Comparison of ENCODE assay signal across 9 cellular contexts in the genomic region with DNA sequence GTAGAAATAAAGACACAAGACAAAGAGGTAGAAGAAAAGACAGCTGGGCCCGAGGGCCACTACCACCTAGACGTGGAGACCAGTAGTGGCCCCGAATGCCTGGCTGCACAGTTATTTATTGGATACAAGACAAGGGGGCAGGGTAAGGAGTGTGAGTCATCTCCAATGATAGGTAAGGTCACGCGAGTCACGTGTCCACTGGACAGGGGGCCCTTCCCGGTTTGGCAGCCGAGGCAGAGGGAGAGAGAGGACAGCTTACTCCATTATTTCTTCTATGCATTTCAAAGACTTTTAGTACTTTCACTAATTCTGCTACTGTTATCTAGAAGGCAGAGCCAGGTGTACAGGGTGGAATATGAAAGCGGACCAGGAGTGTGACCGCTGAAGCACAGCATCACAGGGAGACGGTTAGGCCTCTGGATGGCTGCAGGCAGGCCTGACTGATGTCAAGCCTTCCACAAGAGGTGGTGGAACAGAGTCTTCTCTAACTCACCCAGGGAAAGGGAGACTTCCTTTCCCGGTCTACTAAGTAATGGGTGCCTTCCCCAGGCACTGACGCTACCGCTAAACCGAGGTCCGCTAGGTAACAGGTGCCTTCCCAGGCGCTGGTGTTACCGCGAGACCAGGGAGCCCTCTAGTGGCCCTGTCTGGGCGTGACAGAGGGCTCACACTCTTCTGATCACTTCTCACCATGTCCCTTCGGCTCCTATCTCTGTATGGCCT. TPM values are rescaled to one million over a fixed set of nuclear protein-coding genes. Genes with fewer than 3 reads are reported as not detected.
DNase-seq lines count a peak whose midpoint lies in the region; ATAC-seq and TF ChIP-seq lines count a peak whose summit lies in the region.
"Had no signal": no experiment of that assay in that cellular context is flagged by ENCODE, and none has a peak within 500 bp of the region (broad histone marks: within the 10 kb centered on the region; RNA-seq: fewer than 3 reads in every experiment).

No MANE protein-coding gene starts in this region.

- H3K4me3 Mint-ChIP-seq in WTC11 = no peak overlapping the region

- intact Hi-C loops in breast epithelium (cut with DNase I; ENCODE audit: low total_unique reads) (no loop called here), left colon (cut with DNase I, micrococcal nuclease) (no loop called here)

- H3K4me3 ChIP-seq in breast epithelium = no peak overlapping the region

- no peaks in the 10 kb centered on the region for H3K4me1 Mint-ChIP-seq in WTC11

- no peaks in the 10 kb centered on the region for H3K4me1 ChIP-seq in breast epithelium

- no peak overlapping the region for H3K27ac ChIP-seq in breast epithelium
- H3K27ac ChIP-seq: epithelial cell of prostate had no signal

- TF ChIP-seq CTCF in WTC11 (IDR thresholded peaks at IDR 0.05) (peak; percentile 75), breast epithelium (IDR thresholded peaks at IDR 0.05) (peak in 2 of 3 donors; percentile 36 to 58)

- TF ChIP-seq POLR2A in breast epithelium (IDR thresholded peaks at IDR 0.05) = no peak

- POLR2A ChIA-PET in WTC11 (lab: Charles Lee) = no interaction called here

- ATAC-seq in GM21825 (IDR thresholded peaks at IDR 0.05; ENCODE audit: unreplicated experiment) (peak; percentile 68), WTC11 (peak; percentile 77), left colon (peak; percentile 84), HG02678 (IDR thresholded peaks at IDR 0.05; ENCODE audit: unreplicated experiment) (no peak)

- H3K9me3 ChIP-seq in breast epithelium = no peaks in the 10 kb centered on the region

- peaks cover 11% of the 10 kb centered on the region for H3K9me3 Mint-ChIP-seq in WTC11

- H3K36me3 ChIP-seq in breast epithelium = no peaks in the 10 kb centered on the region

- no peaks in the 10 kb centered on the region for H3K27me3 ChIP-seq in breast epithelium

- DNase-seq in EL = peak; percentile 47
- peak; percentile 75 for DNase-seq in NCI-H1092 treated with DMSO at 0.1 percent for 48 hours (lab: John Stamatoyannopoulos, UW)
- DNase-seq in WTC11 (ENCODE audit: low spot score) = peak; percentile 76
- peak in 1 of 2 donors; percentile 36 for DNase-seq in breast epithelium (ENCODE audit: low spot score in 2 of 2)
- DNase-seq in left colon = peak; percentile 48 to 79
- DNase-seq in stimulated activated CD4-positive, alpha-beta T cell treated with anti-CD3 and anti-CD28 coated beads, TNF-alpha, amount 100 ng/mL, for 1 hour (ENCODE audit: low read depth in 3 of 3, low spot score in 1 of 3) = peak; percentile 43 to 49 (median 48)

- H3K36me3 Mint-ChIP-seq in WTC11 = no peaks in the 10 kb centered on the region

- no peak overlapping the region for H3K27ac Mint-ChIP-seq in WTC11

- peaks cover 10% of the 10 kb centered on the region for H3K27me3 Mint-ChIP-seq in WTC11 (ENCODE audit: low read depth)

- CTCF ChIA-PET in WTC11 (lab: Charles Lee) = interaction anchor here (1.0 kb wide), 1 partner anchor 84 kb away, joined by 3 read pairs; no protein-coding TSS in a partner anchor

TF ChIP-seq in WTC11, 78 proteins besides CTCF, POLR2A, EP300 and RAD21:
- TF ChIP-seq SMAD4 (CRISPR knock-in tag; IDR thresholded peaks at IDR 0.05) (no peak), TEAD4 (CRISPR knock-in tag; IDR thresholded peaks at IDR 0.05) (no peak), ELF4 (CRISPR knock-in tag; IDR thresholded peaks at IDR 0.05; ENCODE audit: low read depth) (no peak), ZNF219 (CRISPR knock-in tag; IDR thresholded peaks at IDR 0.05; ENCODE audit: borderline replicate concordance) (no peak), SMAD3 (CRISPR knock-in tag; IDR thresholded peaks at IDR 0.05; ENCODE audit: borderline replicate concordance) (no peak), NR3C1 (CRISPR knock-in tag; conservative IDR thresholded peaks at IDR 0.05; ENCODE audit: low read depth) (no peak), TEAD1 (CRISPR knock-in tag; IDR thresholded peaks at IDR 0.05) (no peak), ZNF138 (CRISPR knock-in tag; conservative IDR thresholded peaks at IDR 0.05) (no peak), ZNF263 (CRISPR knock-in tag; IDR thresholded peaks at IDR 0.05; ENCODE audit: low read depth) (no peak), ZNF232 (CRISPR knock-in tag; IDR thresholded peaks at IDR 0.05) (no peak), ZNF121 (CRISPR knock-in tag; IDR thresholded peaks at IDR 0.05) (no peak), PREB (CRISPR knock-in tag; IDR thresholded peaks at IDR 0.05; ENCODE audit: borderline replicate concordance) (no peak)
- TF ChIP-seq, protein P1, sequence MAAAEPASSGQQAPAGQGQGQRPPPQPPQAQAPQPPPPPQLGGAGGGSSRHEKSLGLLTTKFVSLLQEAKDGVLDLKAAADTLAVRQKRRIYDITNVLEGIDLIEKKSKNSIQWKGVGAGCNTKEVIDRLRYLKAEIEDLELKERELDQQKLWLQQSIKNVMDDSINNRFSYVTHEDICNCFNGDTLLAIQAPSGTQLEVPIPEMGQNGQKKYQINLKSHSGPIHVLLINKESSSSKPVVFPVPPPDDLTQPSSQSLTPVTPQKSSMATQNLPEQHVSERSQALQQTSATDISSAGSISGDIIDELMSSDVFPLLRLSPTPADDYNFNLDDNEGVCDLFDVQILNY (CRISPR knock-in tag; IDR thresholded peaks at IDR 0.05) = no peak
- TF ChIP-seq, protein P2, sequence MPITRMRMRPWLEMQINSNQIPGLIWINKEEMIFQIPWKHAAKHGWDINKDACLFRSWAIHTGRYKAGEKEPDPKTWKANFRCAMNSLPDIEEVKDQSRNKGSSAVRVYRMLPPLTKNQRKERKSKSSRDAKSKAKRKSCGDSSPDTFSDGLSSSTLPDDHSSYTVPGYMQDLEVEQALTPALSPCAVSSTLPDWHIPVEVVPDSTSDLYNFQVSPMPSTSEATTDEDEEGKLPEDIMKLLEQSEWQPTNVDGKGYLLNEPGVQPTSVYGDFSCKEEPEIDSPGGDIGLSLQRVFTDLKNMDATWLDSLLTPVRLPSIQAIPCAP (CRISPR knock-in tag; IDR thresholded peaks at IDR 0.05) = no peak
- TF ChIP-seq, protein P3, sequence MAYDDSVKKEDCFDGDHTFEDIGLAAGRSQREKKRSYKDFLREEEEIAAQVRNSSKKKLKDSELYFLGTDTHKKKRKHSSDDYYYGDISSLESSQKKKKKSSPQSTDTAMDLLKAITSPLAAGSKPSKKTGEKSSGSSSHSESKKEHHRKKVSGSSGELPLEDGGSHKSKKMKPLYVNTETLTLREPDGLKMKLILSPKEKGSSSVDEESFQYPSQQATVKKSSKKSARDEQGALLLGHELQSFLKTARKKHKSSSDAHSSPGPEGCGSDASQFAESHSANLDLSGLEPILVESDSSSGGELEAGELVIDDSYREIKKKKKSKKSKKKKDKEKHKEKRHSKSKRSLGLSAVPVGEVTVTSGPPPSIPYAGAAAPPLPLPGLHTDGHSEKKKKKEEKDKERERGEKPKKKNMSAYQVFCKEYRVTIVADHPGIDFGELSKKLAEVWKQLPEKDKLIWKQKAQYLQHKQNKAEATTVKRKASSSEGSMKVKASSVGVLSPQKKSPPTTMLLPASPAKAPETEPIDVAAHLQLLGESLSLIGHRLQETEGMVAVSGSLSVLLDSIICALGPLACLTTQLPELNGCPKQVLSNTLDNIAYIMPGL (CRISPR knock-in tag; IDR thresholded peaks at IDR 0.05) = no peak
- TF ChIP-seq, protein P4, sequence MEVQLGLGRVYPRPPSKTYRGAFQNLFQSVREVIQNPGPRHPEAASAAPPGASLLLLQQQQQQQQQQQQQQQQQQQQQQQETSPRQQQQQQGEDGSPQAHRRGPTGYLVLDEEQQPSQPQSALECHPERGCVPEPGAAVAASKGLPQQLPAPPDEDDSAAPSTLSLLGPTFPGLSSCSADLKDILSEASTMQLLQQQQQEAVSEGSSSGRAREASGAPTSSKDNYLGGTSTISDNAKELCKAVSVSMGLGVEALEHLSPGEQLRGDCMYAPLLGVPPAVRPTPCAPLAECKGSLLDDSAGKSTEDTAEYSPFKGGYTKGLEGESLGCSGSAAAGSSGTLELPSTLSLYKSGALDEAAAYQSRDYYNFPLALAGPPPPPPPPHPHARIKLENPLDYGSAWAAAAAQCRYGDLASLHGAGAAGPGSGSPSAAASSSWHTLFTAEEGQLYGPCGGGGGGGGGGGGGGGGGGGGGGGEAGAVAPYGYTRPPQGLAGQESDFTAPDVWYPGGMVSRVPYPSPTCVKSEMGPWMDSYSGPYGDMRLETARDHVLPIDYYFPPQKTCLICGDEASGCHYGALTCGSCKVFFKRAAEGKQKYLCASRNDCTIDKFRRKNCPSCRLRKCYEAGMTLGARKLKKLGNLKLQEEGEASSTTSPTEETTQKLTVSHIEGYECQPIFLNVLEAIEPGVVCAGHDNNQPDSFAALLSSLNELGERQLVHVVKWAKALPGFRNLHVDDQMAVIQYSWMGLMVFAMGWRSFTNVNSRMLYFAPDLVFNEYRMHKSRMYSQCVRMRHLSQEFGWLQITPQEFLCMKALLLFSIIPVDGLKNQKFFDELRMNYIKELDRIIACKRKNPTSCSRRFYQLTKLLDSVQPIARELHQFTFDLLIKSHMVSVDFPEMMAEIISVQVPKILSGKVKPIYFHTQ (CRISPR knock-in tag; IDR thresholded peaks at IDR 0.05) = no peak
- TF ChIP-seq, protein P5, sequence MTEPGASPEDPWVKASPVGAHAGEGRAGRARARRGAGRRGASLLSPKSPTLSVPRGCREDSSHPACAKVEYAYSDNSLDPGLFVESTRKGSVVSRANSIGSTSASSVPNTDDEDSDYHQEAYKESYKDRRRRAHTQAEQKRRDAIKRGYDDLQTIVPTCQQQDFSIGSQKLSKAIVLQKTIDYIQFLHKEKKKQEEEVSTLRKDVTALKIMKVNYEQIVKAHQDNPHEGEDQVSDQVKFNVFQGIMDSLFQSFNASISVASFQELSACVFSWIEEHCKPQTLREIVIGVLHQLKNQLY (CRISPR knock-in tag; IDR thresholded peaks at IDR 0.05) = no peak

RNA-seq across cellular contexts. Expression of gene ZBTB49, which starts 44.9 kb away (rescaled TPM):
- total RNA-seq in WTC11 (2021) (4.4 to 7.4 TPM (median 5.6 TPM) in 3 replicates), breast epithelium (1 to 10 TPM; 2.1 to 9.4 (median 3.9) TPM), left colon (1 to 10 TPM; 3.8 to 5.5 TPM)

RNA-seq across cellular contexts. Expression of gene LYAR, which starts 45.0 kb away (rescaled TPM):
- 32.1 to 36.8 TPM (median 34.1 TPM) in 3 replicates for total RNA-seq in WTC11 (2021)
- total RNA-seq in breast epithelium = 10 to 100 TPM; 11.9 to 17.3 (median 15.1) TPM
- 1 to 10 TPM; 5.7 to 7.1 TPM for total RNA-seq in left colon

RNA-seq across cellular contexts. Expression of gene NSG1, which starts 51.9 kb away (rescaled TPM):
- total RNA-seq in WTC11 (2021) (20.3 to 24.2 TPM (median 22.3 TPM) in 3 replicates), breast epithelium (1 to 10 TPM in 2 of 3 donors, under 1 TPM in 1; 0.48 to 7.3 (median 6.2) TPM), left colon (1 to 10 TPM; 2.6 to 3.0 TPM)
